ENCODE assay signal across 20 cellular contexts in the genomic region with DNA sequence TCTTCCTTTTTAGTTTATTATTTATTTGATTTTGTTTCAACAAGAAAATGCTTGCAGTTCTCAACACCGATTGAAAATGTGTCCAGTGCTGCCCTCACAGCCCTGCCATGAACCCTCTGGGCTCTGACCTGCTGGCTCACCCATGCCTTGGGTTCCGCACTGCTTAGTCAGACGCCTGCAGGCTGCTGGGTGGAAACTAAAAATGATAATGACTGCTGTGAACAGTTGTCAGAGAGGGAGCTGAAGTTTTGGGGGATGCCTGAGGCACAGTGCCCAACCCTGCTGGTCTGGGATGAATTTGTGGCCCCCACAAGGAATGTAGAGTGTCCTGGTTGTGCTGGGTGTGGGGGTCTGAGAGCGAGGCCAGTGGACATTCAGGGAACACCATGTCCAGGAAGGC. TPM values are rescaled to one million over a fixed set of nuclear protein-coding genes. Genes with fewer than 3 reads are reported as not detected.
A peak's percentile ranks its signal among the peaks of the same experiment; 100 is the strongest.
DNase-seq lines count a peak whose midpoint lies in the region; ATAC-seq and TF ChIP-seq lines count a peak whose summit lies in the region.
"Had no signal": no experiment of that assay in that cellular context is flagged by ENCODE, and none has a peak within 500 bp of the region (broad histone marks: within the 10 kb centered on the region; RNA-seq: fewer than 3 reads in every experiment).

No MANE protein-coding gene starts in this region.

- peaks cover 9% of the 10 kb centered on the region for H3K27me3 Mint-ChIP-seq in neural progenitor cell (ENCODE audit: insufficient read depth, low read depth)
- H3K27me3 Mint-ChIP-seq: naive thymus-derived CD8-positive, alpha-beta T cell had no signal

- no peaks in the 10 kb centered on the region for H3K9me3 Mint-ChIP-seq in neural progenitor cell
- H3K9me3 Mint-ChIP-seq: naive thymus-derived CD8-positive, alpha-beta T cell; stimulated activated effector memory CD8-positive, alpha-beta T cell treated with anti-CD3 and anti-CD28 coated beads, Interleukin-12 subunit alpha, Interleukin-12 subunit beta, amount 100 ng/mL, for 72 hours had no signal

- H3K36me3 ChIP-seq in neural progenitor cell: no peaks in the 10 kb centered on the region
- H3K36me3 ChIP-seq: right lobe of liver had no signal

- H3K9me3 ChIP-seq in neural progenitor cell (ENCODE audit: low read depth): no peaks in the 10 kb centered on the region
- H3K9me3 ChIP-seq: right lobe of liver had no signal

- no peak overlapping the region for H3K9ac ChIP-seq in neural progenitor cell

- TF ChIP-seq CTCF in epithelial cell of esophagus (IDR thresholded peaks at IDR 0.05; ENCODE audit: insufficient read depth, low read depth, low read length, missing control alignments): no peak
- no peak for TF ChIP-seq CTCF in neural progenitor cell (IDR thresholded peaks at IDR 0.05)

- H3K36me3 Mint-ChIP-seq in neural progenitor cell: peaks cover 21% of the 10 kb centered on the region
- H3K36me3 Mint-ChIP-seq: stimulated activated effector memory CD8-positive, alpha-beta T cell treated with anti-CD3 and anti-CD28 coated beads, Interleukin-12 subunit alpha, Interleukin-12 subunit beta, amount 100 ng/mL, for 72 hours had no signal

- H3K4me3 Mint-ChIP-seq in neural progenitor cell: peak overlapping the region; percentile 9
- H3K4me3 Mint-ChIP-seq: naive thymus-derived CD8-positive, alpha-beta T cell; stimulated activated effector memory CD8-positive, alpha-beta T cell treated with anti-CD3 and anti-CD28 coated beads, Interleukin-12 subunit alpha, Interleukin-12 subunit beta, amount 100 ng/mL, for 72 hours had no signal

- no peak overlapping the region for H3K27ac Mint-ChIP-seq in neural progenitor cell

- no peak overlapping the region for H2AFZ ChIP-seq in neural progenitor cell (replicated peaks)

- no peaks in the 10 kb centered on the region for H3K27me3 ChIP-seq in neural progenitor cell
- H3K27me3 ChIP-seq: right lobe of liver had no signal

- H3K27ac ChIP-seq in neural progenitor cell: no peak overlapping the region
- H3K27ac ChIP-seq: right lobe of liver had no signal

- no peak overlapping the region for H3K4me2 ChIP-seq in neural progenitor cell

- peak; percentile 91 for DNase-seq in ELR (ENCODE audit: low read depth)
- peak; percentile 88 for DNase-seq in NCI-H226
- DNase-seq in epithelial cell of esophagus (ENCODE audit: low read depth): peak; percentile 31
- DNase-seq in neural progenitor cell (ENCODE audit: low spot score): no peak
- no peak for DNase-seq in NCI-H2227 treated with DMSO at 0.1 percent for 48 hours (lab: John Stamatoyannopoulos, UW)
- DNase-seq in cortex of kidney (lab: John Stamatoyannopoulos, UW): no peak
- no peak for DNase-seq in NOMO-1 treated with dmso at 0.1 percent for 144 hours (lab: John Stamatoyannopoulos, UW; ENCODE audit: unreplicated experiment)
- DNase-seq: activated naive CD4-positive, alpha-beta T cell treated with Interleukin-2 at 50 U/mL for 16 hours; hippocampal formation; Karpas-422; naive thymus-derived CD8-positive, alpha-beta T cell; NCI-H187; NCI-H774; right lobe of liver; stimulated activated CD4-positive, alpha-beta T cell treated with anti-CD3 and anti-CD28 coated beads, Interleukin-4, amount 100 ng/mL, for 4 hours had no signal

- H3K4me3 ChIP-seq in epithelial cell of esophagus (ENCODE audit: low read length): no peak overlapping the region
- H3K4me3 ChIP-seq in neural progenitor cell: no peak overlapping the region
- H3K4me3 ChIP-seq: right lobe of liver had no signal

- no peaks in the 10 kb centered on the region for H3K79me2 ChIP-seq in neural progenitor cell (ENCODE audit: low read depth)

- H3K4me1 Mint-ChIP-seq in neural progenitor cell: no peaks in the 10 kb centered on the region
- H3K4me1 Mint-ChIP-seq: naive thymus-derived CD8-positive, alpha-beta T cell; stimulated activated effector memory CD8-positive, alpha-beta T cell treated with anti-CD3 and anti-CD28 coated beads, Interleukin-12 subunit alpha, Interleukin-12 subunit beta, amount 100 ng/mL, for 72 hours had no signal

- H3K4me1 ChIP-seq in neural progenitor cell: no peaks in the 10 kb centered on the region
- H3K4me1 ChIP-seq: right lobe of liver had no signal

- H4K20me1 ChIP-seq in neural progenitor cell (ENCODE audit: low read depth): no peaks in the 10 kb centered on the region

- ATAC-seq in GM21515 (IDR thresholded peaks at IDR 0.05; ENCODE audit: unreplicated experiment): no peak
- ATAC-seq: left lobe of liver; naive thymus-derived CD8-positive, alpha-beta T cell; right lobe of liver; stimulated activated effector memory CD8-positive, alpha-beta T cell treated with anti-CD3 and anti-CD28 coated beads, Interleukin-12 subunit alpha, Interleukin-12 subunit beta, amount 100 ng/mL, for 72 hours had no signal

- no peaks in the 10 kb centered on the region for H3F3A ChIP-seq in neural progenitor cell (ENCODE audit: low read depth)

RNA-seq across cellular contexts. Expression of gene CFAP157, which starts 22.2 kb away (rescaled TPM):
- total RNA-seq in neural progenitor cell (ENCODE audit: low replicate concordance): 0.31 TPM in 1 of 2 replicates, not detected in the other
- total RNA-seq: activated CD8-positive, alpha-beta memory T cell treated with anti-CD3 and anti-CD28 coated beads for 36 hours; cardiac septum; left lobe of liver had no signal

RNA-seq across cellular contexts. Expression of gene PTRH1, which starts 30.9 kb away (rescaled TPM):
- total RNA-seq in neural progenitor cell (ENCODE audit: low replicate concordance): 1.3 and 5.4 TPM in 2 replicates

RNA-seq across cellular contexts. Expression of gene TTC16, which starts 31.3 kb away (rescaled TPM):
- total RNA-seq in neural progenitor cell (ENCODE audit: low replicate concordance): not detected in 2 replicates
- total RNA-seq: left lobe of liver had no signal

RNA-seq across cellular contexts. Expression of gene TOR2A, which starts 50.5 kb away (rescaled TPM):
- total RNA-seq in neural progenitor cell (ENCODE audit: low replicate concordance): 5.5 and 18.3 TPM in 2 replicates

Comparison
In these comparisons a context has a peak if more than half of its experiments do, and no peak if none do; other contexts are left out.
1. DNase-seq: peak in ELR (single experiment), NCI-H226 (single experiment) and epithelial cell of esophagus (single experiment); none in neural progenitor cell (single experiment), NCI-H2227 treated with DMSO at 0.1 percent for 48 hours (single experiment), cortex of kidney (single experiment) and NOMO-1 treated with dmso at 0.1 percent for 144 hours (single experiment).